1 cellular context compared by ENCODE assay signal in genomic region chr3:15044311-15044710, GRCh38.
TF ChIP-seq lines count a peak whose summit lies in the region.

No MANE protein-coding gene starts in this region.

TF ChIP-seq in WTC11, 78 proteins besides CTCF, POLR2A, EP300 and RAD21 (continued from another document):
- TF ChIP-seq PREB (CRISPR knock-in tag; IDR thresholded peaks at IDR 0.05; ENCODE audit: borderline replicate concordance) (no peak), MLX (CRISPR knock-in tag; IDR thresholded peaks at IDR 0.05) (no peak), ZNF138 (CRISPR knock-in tag; conservative IDR thresholded peaks at IDR 0.05) (no peak), GABPB1 (CRISPR knock-in tag; IDR thresholded peaks at IDR 0.05) (no peak), ATF6 (CRISPR knock-in tag; IDR thresholded peaks at IDR 0.05) (no peak), FOXK1 (CRISPR knock-in tag; IDR thresholded peaks at IDR 0.05) (no peak), RORB (CRISPR knock-in tag; IDR thresholded peaks at IDR 0.05) (no peak), NFYB (CRISPR knock-in tag; conservative IDR thresholded peaks at IDR 0.05; ENCODE audit: low read depth) (no peak)
- TF ChIP-seq, protein P1, sequence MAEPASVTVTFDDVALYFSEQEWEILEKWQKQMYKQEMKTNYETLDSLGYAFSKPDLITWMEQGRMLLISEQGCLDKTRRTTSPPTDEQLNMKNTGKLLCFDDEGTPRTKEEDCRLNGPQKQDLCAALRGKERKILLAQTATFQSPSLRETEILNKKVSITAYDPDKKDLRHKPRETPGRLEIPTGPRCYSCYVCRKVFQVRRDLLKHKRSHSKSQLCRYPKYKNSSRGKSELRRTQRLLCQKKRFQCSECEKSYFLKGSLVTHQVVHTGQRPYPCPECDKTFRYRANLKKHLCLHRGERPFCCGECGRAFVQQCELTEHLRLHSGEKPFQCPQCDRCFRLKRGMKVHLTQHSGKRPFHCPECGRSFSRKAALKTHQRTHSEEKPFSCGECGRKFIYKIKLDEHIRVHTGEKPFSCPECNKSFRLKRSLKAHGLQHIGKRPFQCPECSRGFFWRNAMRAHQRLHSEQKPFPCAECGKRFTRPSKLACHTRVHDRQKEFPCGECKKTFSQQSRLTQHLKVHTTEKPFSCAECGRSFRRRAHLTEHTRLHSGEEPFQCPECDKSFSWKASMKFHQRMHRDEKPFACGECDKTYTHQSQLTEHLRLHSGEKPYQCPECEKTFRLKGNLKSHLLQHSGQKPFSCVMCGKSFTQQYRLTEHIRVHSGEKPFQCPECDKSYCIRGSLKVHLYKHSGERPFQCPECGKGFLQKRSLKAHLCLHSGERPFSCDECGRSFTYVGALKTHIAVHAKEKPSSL (CRISPR knock-in tag; conservative IDR thresholded peaks at IDR 0.05): no peak
- TF ChIP-seq, protein P2, sequence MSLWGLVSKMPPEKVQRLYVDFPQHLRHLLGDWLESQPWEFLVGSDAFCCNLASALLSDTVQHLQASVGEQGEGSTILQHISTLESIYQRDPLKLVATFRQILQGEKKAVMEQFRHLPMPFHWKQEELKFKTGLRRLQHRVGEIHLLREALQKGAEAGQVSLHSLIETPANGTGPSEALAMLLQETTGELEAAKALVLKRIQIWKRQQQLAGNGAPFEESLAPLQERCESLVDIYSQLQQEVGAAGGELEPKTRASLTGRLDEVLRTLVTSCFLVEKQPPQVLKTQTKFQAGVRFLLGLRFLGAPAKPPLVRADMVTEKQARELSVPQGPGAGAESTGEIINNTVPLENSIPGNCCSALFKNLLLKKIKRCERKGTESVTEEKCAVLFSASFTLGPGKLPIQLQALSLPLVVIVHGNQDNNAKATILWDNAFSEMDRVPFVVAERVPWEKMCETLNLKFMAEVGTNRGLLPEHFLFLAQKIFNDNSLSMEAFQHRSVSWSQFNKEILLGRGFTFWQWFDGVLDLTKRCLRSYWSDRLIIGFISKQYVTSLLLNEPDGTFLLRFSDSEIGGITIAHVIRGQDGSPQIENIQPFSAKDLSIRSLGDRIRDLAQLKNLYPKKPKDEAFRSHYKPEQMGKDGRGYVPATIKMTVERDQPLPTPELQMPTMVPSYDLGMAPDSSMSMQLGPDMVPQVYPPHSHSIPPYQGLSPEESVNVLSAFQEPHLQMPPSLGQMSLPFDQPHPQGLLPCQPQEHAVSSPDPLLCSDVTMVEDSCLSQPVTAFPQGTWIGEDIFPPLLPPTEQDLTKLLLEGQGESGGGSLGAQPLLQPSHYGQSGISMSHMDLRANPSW (CRISPR knock-in tag; conservative IDR thresholded peaks at IDR 0.05; ENCODE audit: low read depth): no peak
- TF ChIP-seq, protein P3, sequence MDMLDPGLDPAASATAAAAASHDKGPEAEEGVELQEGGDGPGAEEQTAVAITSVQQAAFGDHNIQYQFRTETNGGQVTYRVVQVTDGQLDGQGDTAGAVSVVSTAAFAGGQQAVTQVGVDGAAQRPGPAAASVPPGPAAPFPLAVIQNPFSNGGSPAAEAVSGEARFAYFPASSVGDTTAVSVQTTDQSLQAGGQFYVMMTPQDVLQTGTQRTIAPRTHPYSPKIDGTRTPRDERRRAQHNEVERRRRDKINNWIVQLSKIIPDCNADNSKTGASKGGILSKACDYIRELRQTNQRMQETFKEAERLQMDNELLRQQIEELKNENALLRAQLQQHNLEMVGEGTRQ (CRISPR knock-in tag; IDR thresholded peaks at IDR 0.05): no peak
- TF ChIP-seq, protein P4, sequence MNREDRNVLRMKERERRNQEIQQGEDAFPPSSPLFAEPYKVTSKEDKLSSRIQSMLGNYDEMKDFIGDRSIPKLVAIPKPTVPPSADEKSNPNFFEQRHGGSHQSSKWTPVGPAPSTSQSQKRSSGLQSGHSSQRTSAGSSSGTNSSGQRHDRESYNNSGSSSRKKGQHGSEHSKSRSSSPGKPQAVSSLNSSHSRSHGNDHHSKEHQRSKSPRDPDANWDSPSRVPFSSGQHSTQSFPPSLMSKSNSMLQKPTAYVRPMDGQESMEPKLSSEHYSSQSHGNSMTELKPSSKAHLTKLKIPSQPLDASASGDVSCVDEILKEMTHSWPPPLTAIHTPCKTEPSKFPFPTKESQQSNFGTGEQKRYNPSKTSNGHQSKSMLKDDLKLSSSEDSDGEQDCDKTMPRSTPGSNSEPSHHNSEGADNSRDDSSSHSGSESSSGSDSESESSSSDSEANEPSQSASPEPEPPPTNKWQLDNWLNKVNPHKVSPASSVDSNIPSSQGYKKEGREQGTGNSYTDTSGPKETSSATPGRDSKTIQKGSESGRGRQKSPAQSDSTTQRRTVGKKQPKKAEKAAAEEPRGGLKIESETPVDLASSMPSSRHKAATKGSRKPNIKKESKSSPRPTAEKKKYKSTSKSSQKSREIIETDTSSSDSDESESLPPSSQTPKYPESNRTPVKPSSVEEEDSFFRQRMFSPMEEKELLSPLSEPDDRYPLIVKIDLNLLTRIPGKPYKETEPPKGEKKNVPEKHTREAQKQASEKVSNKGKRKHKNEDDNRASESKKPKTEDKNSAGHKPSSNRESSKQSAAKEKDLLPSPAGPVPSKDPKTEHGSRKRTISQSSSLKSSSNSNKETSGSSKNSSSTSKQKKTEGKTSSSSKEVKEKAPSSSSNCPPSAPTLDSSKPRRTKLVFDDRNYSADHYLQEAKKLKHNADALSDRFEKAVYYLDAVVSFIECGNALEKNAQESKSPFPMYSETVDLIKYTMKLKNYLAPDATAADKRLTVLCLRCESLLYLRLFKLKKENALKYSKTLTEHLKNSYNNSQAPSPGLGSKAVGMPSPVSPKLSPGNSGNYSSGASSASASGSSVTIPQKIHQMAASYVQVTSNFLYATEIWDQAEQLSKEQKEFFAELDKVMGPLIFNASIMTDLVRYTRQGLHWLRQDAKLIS (CRISPR knock-in tag; IDR thresholded peaks at IDR 0.05; ENCODE audit: borderline replicate concordance): no peak
